Comparison of ENCODE assay signal across 15 cellular contexts in the genomic region with DNA sequence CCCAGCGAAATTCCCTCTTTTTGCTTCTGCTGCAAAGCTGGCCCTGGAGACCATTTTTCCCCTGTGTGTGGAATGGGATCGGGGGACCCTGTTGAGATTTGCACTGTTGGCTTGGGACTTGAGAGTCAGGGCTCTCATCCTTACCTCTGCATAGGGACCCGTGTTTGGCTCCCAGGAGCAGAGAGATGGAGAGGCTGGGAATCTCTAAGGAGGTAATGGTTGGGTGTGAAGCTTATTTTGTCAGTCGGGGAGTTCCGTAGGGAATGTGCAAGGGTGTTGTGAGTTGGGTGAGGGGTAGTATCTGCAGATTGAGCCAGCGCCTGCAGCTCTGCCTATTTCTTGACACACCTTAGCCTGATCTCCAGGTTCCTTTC. TPM values are rescaled to one million over a fixed set of nuclear protein-coding genes. Genes with fewer than 3 reads are reported as not detected.
DNase-seq lines count a peak whose midpoint lies in the region; ATAC-seq and TF ChIP-seq lines count a peak whose summit lies in the region.
"Had no signal": no experiment of that assay in that cellular context is flagged by ENCODE, and none has a peak within 500 bp of the region (broad histone marks: within the 10 kb centered on the region; RNA-seq: fewer than 3 reads in every experiment).

No MANE protein-coding gene starts in this region.

- H3K4me1 ChIP-seq in PC-9 (replicated peaks; ENCODE audit: insufficient read depth), result peaks cover 29% of the 10 kb centered on the region
- H3K4me1 ChIP-seq in colonic mucosa, result peaks cover 2% of the 10 kb centered on the region
- H3K4me1 ChIP-seq in mucosa of descending colon (ENCODE audit: low read depth), result peaks cover 13% of the 10 kb centered on the region
- peaks cover 3 to 53% (median 16%) of the 10 kb centered on the region in 4 donors for H3K4me1 ChIP-seq in transverse colon

- intact Hi-C loops in PC-9 (cut with micrococcal nuclease; ENCODE audit: unreplicated experiment) (loop anchor here (2.0 to 10.0 kb wide), 3 partner anchors 111 to 188 kb away; no protein-coding TSS in a partner anchor), colonic mucosa (cut with DNase I) (loop anchor here (5.0 kb wide), 2 partner anchors 173 to 388 kb away; no protein-coding TSS in a partner anchor), mucosa of descending colon (cut with DNase I, micrococcal nuclease) (no loop called here), transverse colon (cut with DNase I; ENCODE audit: low total_unique reads) (no loop called here)

- ATAC-seq in mucosa of descending colon (peak; percentile 2), HG03097 (IDR thresholded peaks at IDR 0.05; ENCODE audit: low FRiP score, unreplicated experiment) (no peak)
- ATAC-seq: stimulated activated naive CD8-positive, alpha-beta T cell treated with anti-CD3 and anti-CD28 coated beads, Interleukin-15, Interleukin-2, amounts not matched to agents 100 U/mL and 50 U/mL, for 24 hours had no signal

- H3K4me2 ChIP-seq in PC-9, result peak overlapping the region; percentile 89

- DNase-seq in PC-9 (no peak), colonic mucosa (peak; percentile 56), mucosa of descending colon (no peak), transverse colon (no peak), RKO (ENCODE audit: low spot score) (no peak)
- DNase-seq in stimulated activated CD4-positive, alpha-beta T cell treated with anti-CD3 and anti-CD28 coated beads, Interleukin-12 subunit alpha, Interleukin-12 subunit beta, amount 100 ng/mL, for 4 hours, result no peak
- DNase-seq: activated T-cell treated with anti-CD3 and anti-CD28 coated beads, Interleukin-2, amount 50 U/mL, for 24 hours; CD4-positive, alpha-beta memory T cell; GDM1; HFFc6; NCI-H1105 treated with DMSO at 0.1 percent for 48 hours; NCI-H446 treated with DMSO at 0.1 percent for 48 hours; stimulated activated naive CD8-positive, alpha-beta T cell treated with anti-CD3 and anti-CD28 coated beads, Interleukin-15, Interleukin-2, amounts not matched to agents 100 U/mL and 50 U/mL, for 24 hours had no signal

- no peak overlapping the region for H3K4me3 ChIP-seq in PC-9
- H3K4me3 ChIP-seq in colonic mucosa, result peak overlapping the region; percentile 50
- no peak overlapping the region for H3K4me3 ChIP-seq in mucosa of descending colon
- H3K4me3 ChIP-seq in transverse colon, result peak overlapping the region in 3 of 4 donors; percentile 77 to 86 (median 82)

- H3K27ac ChIP-seq in PC-9 (no peak overlapping the region), colonic mucosa (peak overlapping the region; percentile 79), transverse colon (peak overlapping the region; percentile 66 to 96 (median 82))

- H2AFZ ChIP-seq in PC-9, result no peak overlapping the region

- H3K27me3 ChIP-seq in PC-9 (ENCODE audit: insufficient read depth, low read depth), result no peaks in the 10 kb centered on the region
- peaks cover 6% of the 10 kb centered on the region for H3K27me3 ChIP-seq in colonic mucosa
- peaks cover 96% of the 10 kb centered on the region for H3K27me3 ChIP-seq in transverse colon

- H3K36me3 ChIP-seq in PC-9 (ENCODE audit: low read depth) (0 out of 2 replicates have a peak, but pooled peaks cover 3% of the 10 kb centered on the region), colonic mucosa (no peaks in the 10 kb centered on the region), mucosa of descending colon (ENCODE audit: low read depth) (no peaks in the 10 kb centered on the region), transverse colon (no peaks in the 10 kb centered on the region)

- no peak for TF ChIP-seq POLR2A in transverse colon (IDR thresholded peaks at IDR 0.05)

- peak overlapping the region in 1 of 2 donors; percentile 94 for H3K9ac ChIP-seq in colonic mucosa (ENCODE audit: low read depth in 2 of 2, low read length in 2 of 2)

- H3F3A ChIP-seq in PC-9 (ENCODE audit: insufficient read depth, low read depth), result no peaks in the 10 kb centered on the region

- H3K9me3 ChIP-seq in PC-9 (ENCODE audit: insufficient read depth, low read depth) (no peaks in the 10 kb centered on the region), colonic mucosa (no peaks in the 10 kb centered on the region), mucosa of descending colon (no peaks in the 10 kb centered on the region), transverse colon (no peaks in the 10 kb centered on the region)

- in situ Hi-C loops in transverse colon (cut with MboI; ENCODE audit: low pct_ligation_motif_present in 1 of 4, low pct_unique_long_range_greater_than_20kb in 1 of 4, low sequenced_read_pairs in 3 of 4), result loop anchor here in 3 of 4 donors (25.0 kb wide), 3 partner anchors 262 to 513 kb away; no protein-coding TSS in a partner anchor

- 37 to 40% methylated on average over 5 to 6 of the region's 6 CpGs for WGBS in transverse colon (ENCODE audit: low coverage in 1 of 2), 2 donors

- TF ChIP-seq EP300 in transverse colon (IDR thresholded peaks at IDR 0.05; ENCODE audit: low read depth), result no peak

- TF ChIP-seq CTCF in PC-9 (conservative IDR thresholded peaks at IDR 0.05), result no peak
- no peak for TF ChIP-seq CTCF in colonic mucosa (IDR thresholded peaks at IDR 0.05)
- TF ChIP-seq CTCF in mucosa of descending colon (IDR thresholded peaks at IDR 0.05), result no peak
- no peak for TF ChIP-seq CTCF in transverse colon (IDR thresholded peaks at IDR 0.05)

- POLR2A ChIA-PET in PC-9 (lab: Charles Lee; ENCODE audit: unreplicated experiment), result no interaction called here

- no TSS peak for BruUV-seq in PC-9 (replicated peaks; lab: Mats Ljungman, UMichigan)

- no peaks in the 10 kb centered on the region for H3K9me2 ChIP-seq in PC-9 (ENCODE audit: insufficient read depth)

- H4K20me1 ChIP-seq in PC-9 (ENCODE audit: insufficient read depth), result no peaks in the 10 kb centered on the region

- CTCF ChIA-PET in PC-9 (lab: Charles Lee), result interaction anchor here (0.6 kb wide), 1 partner anchor 9 kb away, joined by 3 read pairs; no protein-coding TSS in a partner anchor

- H3K79me2 ChIP-seq in PC-9 (ENCODE audit: low read depth), result peaks cover 69% of the 10 kb centered on the region

RNA-seq across cellular contexts. Expression of gene GATA6, which starts 4.5 kb away (rescaled TPM):
- total RNA-seq in PC-9 (2021), result 9.1 and 12.3 TPM in 2 replicates
- total RNA-seq in colonic mucosa, result 10 to 100 TPM; 52.7 to 61.3 TPM
- 10 to 100 TPM; 21.9 to 58.8 (median 43.3) TPM for total RNA-seq in mucosa of descending colon
- 100 to 1,000 TPM in 1 of 4 donors, 10 to 100 TPM in 3; 49.7 to 223 (median 65.7) TPM for total RNA-seq in transverse colon
- total RNA-seq: CD4-positive, alpha-beta memory T cell; OCI-LY7 had no signal

Comparison
In these comparisons a context has a peak if more than half of its experiments do, and no peak if none do; other contexts are left out.
1. H3K4me3 ChIP-seq: peak in colonic mucosa (single experiment) and transverse colon (3 of 4); none in PC-9 (single experiment) and mucosa of descending colon (single experiment).
2. intact Hi-C loops: an anchor here in PC-9 (2.0 to 10.0 kb wide) and colonic mucosa (5.0 kb wide); none called in mucosa of descending colon and transverse colon.